ENCODE assay signal across 13 cellular contexts in genomic region chr7:2038876-2039728, GRCh38.
DNase-seq lines count a peak whose midpoint lies in the region; ATAC-seq and TF ChIP-seq lines count a peak whose summit lies in the region.
"Had no signal": no experiment of that assay in that cellular context is flagged by ENCODE, and none has a peak within 500 bp of the region (broad histone marks: within the 10 kb centered on the region; RNA-seq: fewer than 3 reads in every experiment).

No MANE protein-coding gene starts in this region.

- no peak overlapping the region for H3K9ac ChIP-seq in PC-3 (ENCODE audit: low read length)

- POLR2A ChIA-PET in PC-3 (lab: Charles Lee; ENCODE audit: unreplicated experiment) = no interaction called here

- peaks cover 11% of the 10 kb centered on the region for H3K36me3 Mint-ChIP-seq in activated CD4-positive, alpha-beta T cell treated with anti-CD3 and anti-CD28 coated beads, Interleukin-2, amount 10 ng/mL, durations not matched to agents 24 days and 14 days (ENCODE audit: low read depth)

- H3K9me2 ChIP-seq in PC-3 (replicated peaks; ENCODE audit: low read length) = no peaks in the 10 kb centered on the region

- 70 to 81% (median 79%) methylated on average over 23 of the region's 23 CpGs for WGBS in spleen, 5 donors

- BruUV-seq in PC-3 (replicated peaks; lab: Mats Ljungman, UMichigan) = no TSS peak

- no peak overlapping the region for H3K27ac ChIP-seq in PC-3 (ENCODE audit: low read length)
- H3K27ac ChIP-seq in spleen = no peak overlapping the region
- H3K27ac ChIP-seq: pancreas had no signal

- no peak overlapping the region for H2AFZ ChIP-seq in PC-3 (ENCODE audit: low read length)

- H3K27me3 ChIP-seq in PC-3 (ENCODE audit: low read length) = no peaks in the 10 kb centered on the region
- H3K27me3 ChIP-seq in spleen (replicated peaks in 1 of 7) = no peaks in the 10 kb centered on the region
- H3K27me3 ChIP-seq: pancreas, upper lobe of left lung had no signal

- no peak for DNase-seq in activated CD4-positive, alpha-beta T cell treated with anti-CD3 and anti-CD28 coated beads, Interleukin-2, amount 10 ng/mL, durations not matched to agents 24 days and 14 days
- DNase-seq in activated CD4-positive, alpha-beta T cell treated with anti-CD3 and anti-CD28 coated beads, Interleukin-2, amount 50 U/mL, for 48 hours = no peak
- peak; percentile 4 for DNase-seq in PC-3
- DNase-seq in Right ventricle myocardium superior = peak; percentile 22
- DNase-seq in spleen = peak; percentile 45
- no peak for DNase-seq in COR-L47 (lab: John Stamatoyannopoulos, UW)
- DNase-seq in SKM-1 (lab: John Stamatoyannopoulos, UW; ENCODE audit: unreplicated experiment) = no peak
- DNase-seq: GF-D8, NCI-H345, upper lobe of left lung had no signal

- H3K4me3 ChIP-seq in PC-3 (ENCODE audit: low read length) = no peak overlapping the region
- H3K4me3 ChIP-seq in spleen = peak overlapping the region in 1 of 8 donors; percentile 62

- intact Hi-C loops in activated CD4-positive, alpha-beta T cell treated with anti-CD3 and anti-CD28 coated beads, Interleukin-2, amount 10 ng/mL, durations not matched to agents 24 days and 14 days (cut with micrococcal nuclease) = loop anchor here (5.0 kb wide), 2 partner anchors 97 to 117 kb away; no protein-coding TSS in a partner anchor
- intact Hi-C loops in PC-3 (cut with micrococcal nuclease) = no loop called here
- intact Hi-C loops in Right ventricle myocardium superior (cut with DNase I) = no loop called here
- intact Hi-C loops in spleen (cut with DNase I; ENCODE audit: low total_unique reads) = no loop called here

- H3K36me3 ChIP-seq in PC-3 (ENCODE audit: low read depth, low read length) (no peaks in the 10 kb centered on the region), spleen (peaks cover 0 to 21% (median 0%) of the 10 kb centered on the region in 6 donors)
- H3K36me3 ChIP-seq: pancreas had no signal

- H4K20me1 ChIP-seq in PC-3 (ENCODE audit: low read length) = no peaks in the 10 kb centered on the region

- H3K4me1 ChIP-seq in PC-3 (ENCODE audit: insufficient read depth, low read length) = no peaks in the 10 kb centered on the region
- peaks cover 30 to 78% (median 54%) of the 10 kb centered on the region in 6 donors for H3K4me1 ChIP-seq in spleen
- H3K4me1 ChIP-seq: pancreas had no signal

- no peak overlapping the region for H3K4me2 ChIP-seq in PC-3 (ENCODE audit: low read length)

- CTCF ChIA-PET in PC-3 (lab: Charles Lee) = no interaction called here

- H3F3A ChIP-seq in PC-3 (ENCODE audit: low read length, unreplicated experiment) = no peaks in the 10 kb centered on the region

- peaks cover 44% of the 10 kb centered on the region for H3K4me1 Mint-ChIP-seq in activated CD4-positive, alpha-beta T cell treated with anti-CD3 and anti-CD28 coated beads, Interleukin-2, amount 10 ng/mL, durations not matched to agents 24 days and 14 days

- H3K27ac Mint-ChIP-seq in activated CD4-positive, alpha-beta T cell treated with anti-CD3 and anti-CD28 coated beads, Interleukin-2, amount 10 ng/mL, durations not matched to agents 24 days and 14 days = peak overlapping the region; percentile 12
- H3K27ac Mint-ChIP-seq: activated T-helper 2 cell treated with anti-CD3 and anti-CD28 coated beads, Interferon-gamma antibody, Interleukin-2, Interleukin-4, amounts not matched to agents 10 μg/mL and 5 μg/mL and 100 μg/mL, durations not matched to agents 14 hours and 24 hours and 36 hours had no signal

- ATAC-seq in PC-3 = no peak
- peak; percentile 14 for ATAC-seq in Right ventricle myocardium superior (ENCODE audit: poor library complexity)
- ATAC-seq in HG03280 (IDR thresholded peaks at IDR 0.05; ENCODE audit: unreplicated experiment) = no peak

- no peaks in the 10 kb centered on the region for H3K9me3 ChIP-seq in PC-3 (ENCODE audit: low read length)
- no peaks in the 10 kb centered on the region for H3K9me3 ChIP-seq in spleen
- H3K9me3 ChIP-seq: pancreas, upper lobe of left lung had no signal

- TF ChIP-seq CTCF in PC-3 (conservative IDR thresholded peaks at IDR 0.05; ENCODE audit: low read depth, low read length) = no peak
- peak in 1 of 11 experiments; percentile 7 for TF ChIP-seq CTCF in spleen (IDR thresholded peaks at IDR 0.05 in 8 of 11, conservative IDR thresholded peaks at IDR 0.05 in 3 of 11)

- H3K4me3 Mint-ChIP-seq in activated CD4-positive, alpha-beta T cell treated with anti-CD3 and anti-CD28 coated beads, Interleukin-2, amount 10 ng/mL, durations not matched to agents 24 days and 14 days = peak overlapping the region; percentile 86

- no peak for TF ChIP-seq POLR2A in spleen (IDR thresholded peaks at IDR 0.05)

- no peaks in the 10 kb centered on the region for H3K79me2 ChIP-seq in PC-3 (ENCODE audit: low read length)

- peaks cover 3% of the 10 kb centered on the region for H3K27me3 Mint-ChIP-seq in activated CD4-positive, alpha-beta T cell treated with anti-CD3 and anti-CD28 coated beads, Interleukin-2, amount 10 ng/mL, durations not matched to agents 24 days and 14 days

- H3K9me3 Mint-ChIP-seq in activated CD4-positive, alpha-beta T cell treated with anti-CD3 and anti-CD28 coated beads, Interleukin-2, amount 10 ng/mL, durations not matched to agents 24 days and 14 days = no peaks in the 10 kb centered on the region
- H3K9me3 Mint-ChIP-seq: activated T-helper 2 cell treated with anti-CD3 and anti-CD28 coated beads, Interferon-gamma antibody, Interleukin-2, Interleukin-4, amounts not matched to agents 10 μg/mL and 5 μg/mL and 100 μg/mL, durations not matched to agents 14 hours and 24 hours and 36 hours had no signal

Comparison
In these comparisons a context has a peak if more than half of its experiments do, and no peak if none do; other contexts are left out.
1. DNase-seq: peak in PC-3 (single experiment), Right ventricle myocardium superior (single experiment) and spleen (single experiment); none in activated CD4-positive, alpha-beta T cell treated with anti-CD3 and anti-CD28 coated beads, Interleukin-2, amount 10 ng/mL, durations not matched to agents 24 days and 14 days (single experiment), activated CD4-positive, alpha-beta T cell treated with anti-CD3 and anti-CD28 coated beads, Interleukin-2, amount 50 U/mL, for 48 hours (0 of 2), COR-L47 (single experiment) and SKM-1 (single experiment).